In the genomic region with DNA sequence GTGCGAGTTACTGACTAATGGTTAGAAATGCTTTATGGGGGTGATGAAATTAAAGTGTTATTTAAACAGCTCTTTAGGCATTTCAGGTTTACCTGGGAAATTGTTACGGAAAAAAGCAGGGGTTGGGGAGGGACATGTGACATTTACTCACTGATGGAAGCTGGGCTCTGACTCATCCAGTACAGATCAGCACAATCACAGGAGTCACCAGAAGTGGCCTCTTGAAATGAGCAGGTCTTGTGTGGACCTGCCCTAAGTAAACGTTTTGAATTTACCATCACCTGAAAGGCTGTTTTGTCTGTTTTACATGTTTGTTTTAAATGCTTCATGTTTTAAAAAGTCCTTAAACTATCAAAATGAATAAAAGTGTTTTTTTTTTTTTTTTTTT, we compare ENCODE assay signal across 1 cellular context.
TF ChIP-seq lines count a peak whose summit lies in the region.

No MANE protein-coding gene starts in this region.

TF ChIP-seq in HepG2, 621 proteins besides CTCF, POLR2A, EP300 and RAD21 (continued from another document and continues in another):
- TF ChIP-seq, protein P1, sequence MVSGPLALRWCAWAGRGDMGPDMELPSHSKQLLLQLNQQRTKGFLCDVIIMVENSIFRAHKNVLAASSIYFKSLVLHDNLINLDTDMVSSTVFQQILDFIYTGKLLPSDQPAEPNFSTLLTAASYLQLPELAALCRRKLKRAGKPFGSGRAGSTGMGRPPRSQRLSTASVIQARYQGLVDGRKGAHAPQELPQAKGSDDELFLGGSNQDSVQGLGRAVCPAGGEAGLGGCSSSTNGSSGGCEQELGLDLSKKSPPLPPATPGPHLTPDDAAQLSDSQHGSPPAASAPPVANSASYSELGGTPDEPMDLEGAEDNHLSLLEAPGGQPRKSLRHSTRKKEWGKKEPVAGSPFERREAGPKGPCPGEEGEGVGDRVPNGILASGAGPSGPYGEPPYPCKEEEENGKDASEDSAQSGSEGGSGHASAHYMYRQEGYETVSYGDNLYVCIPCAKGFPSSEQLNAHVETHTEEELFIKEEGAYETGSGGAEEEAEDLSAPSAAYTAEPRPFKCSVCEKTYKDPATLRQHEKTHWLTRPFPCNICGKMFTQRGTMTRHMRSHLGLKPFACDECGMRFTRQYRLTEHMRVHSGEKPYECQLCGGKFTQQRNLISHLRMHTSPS (CRISPR knock-in tag; IDR thresholded peaks at IDR 0.05; ENCODE audit: low read depth), result no peak
- TF ChIP-seq STAG1 (CRISPR knock-in tag; IDR thresholded peaks at IDR 0.05) (no peak), MXD4 (CRISPR knock-in tag; IDR thresholded peaks at IDR 0.05) (peak; percentile 27; the same call in 1 of the 2 replicates), MIXL1 (CRISPR knock-in tag; IDR thresholded peaks at IDR 0.05) (no peak), ZNF430 (CRISPR knock-in tag; IDR thresholded peaks at IDR 0.05) (peak; percentile 15; the same call in 1 of the 2 replicates), JUND (CRISPR knock-in tag; IDR thresholded peaks at IDR 0.05) (0 out of 2 replicates have a peak, but pooled peaks have one; percentile 26), MAFF (IDR thresholded peaks at IDR 0.05; ENCODE audit: low read depth, low read length) (peak; percentile 19; the same call in 1 of the 2 replicates), ZKSCAN8 (CRISPR knock-in tag; IDR thresholded peaks at IDR 0.05; ENCODE audit: borderline replicate concordance) (0 out of 2 replicates have a peak, but pooled peaks have one; percentile 18), GFI1 (CRISPR knock-in tag; IDR thresholded peaks at IDR 0.05; ENCODE audit: borderline replicate concordance) (0 out of 2 replicates have a peak, but pooled peaks have one; percentile 23), FOXP1 (IDR thresholded peaks at IDR 0.05) (no peak), FOXP1 (CRISPR knock-in tag; IDR thresholded peaks at IDR 0.05) (0 out of 2 replicates have a peak, but pooled peaks have one; percentile 25), EED (CRISPR knock-in tag; IDR thresholded peaks at IDR 0.05) (no peak), AGO1 (IDR thresholded peaks at IDR 0.05; ENCODE audit: low read depth, low read length, poor library complexity, severe bottlenecking) (no peak), ZNF772 (CRISPR knock-in tag; IDR thresholded peaks at IDR 0.05) (no peak), RAD51 (IDR thresholded peaks at IDR 0.05; ENCODE audit: borderline replicate concordance) (no peak), RORA (CRISPR knock-in tag; IDR thresholded peaks at IDR 0.05) (no peak), PCBP1 (IDR thresholded peaks at IDR 0.05; ENCODE audit: borderline replicate concordance, low read depth, low read length) (no peak), RARA (CRISPR knock-in tag; IDR thresholded peaks at IDR 0.05) (no peak), MAFK (conservative IDR thresholded peaks at IDR 0.05 in 1 of 2, IDR thresholded peaks at IDR 0.05 in 1 of 2; ENCODE audit: low read length in 2 of 2) (peak in 1 of 2 experiments; percentile 27; a peak in 1 of 4 replicates), GATAD2A (CRISPR knock-in tag; IDR thresholded peaks at IDR 0.05) (0 out of 2 replicates have a peak, but pooled peaks have one; percentile 11), SAP130 (CRISPR knock-in tag; IDR thresholded peaks at IDR 0.05; ENCODE audit: low read depth) (peak; percentile 77), ZNF749 (CRISPR knock-in tag; IDR thresholded peaks at IDR 0.05; ENCODE audit: borderline replicate concordance) (no peak), ZNF543 (CRISPR knock-in tag; IDR thresholded peaks at IDR 0.05) (no peak), ARHGAP35 (CRISPR knock-in tag; IDR thresholded peaks at IDR 0.05; ENCODE audit: borderline replicate concordance) (no peak), TEAD3 (CRISPR knock-in tag; optimal IDR thresholded peaks at IDR 0.05; ENCODE audit: borderline replicate concordance) (no peak), SOX5 (CRISPR knock-in tag; IDR thresholded peaks at IDR 0.05; ENCODE audit: borderline replicate concordance) (peak; percentile 74; the same call in 1 of the 2 replicates)
- TF ChIP-seq, protein P2, sequence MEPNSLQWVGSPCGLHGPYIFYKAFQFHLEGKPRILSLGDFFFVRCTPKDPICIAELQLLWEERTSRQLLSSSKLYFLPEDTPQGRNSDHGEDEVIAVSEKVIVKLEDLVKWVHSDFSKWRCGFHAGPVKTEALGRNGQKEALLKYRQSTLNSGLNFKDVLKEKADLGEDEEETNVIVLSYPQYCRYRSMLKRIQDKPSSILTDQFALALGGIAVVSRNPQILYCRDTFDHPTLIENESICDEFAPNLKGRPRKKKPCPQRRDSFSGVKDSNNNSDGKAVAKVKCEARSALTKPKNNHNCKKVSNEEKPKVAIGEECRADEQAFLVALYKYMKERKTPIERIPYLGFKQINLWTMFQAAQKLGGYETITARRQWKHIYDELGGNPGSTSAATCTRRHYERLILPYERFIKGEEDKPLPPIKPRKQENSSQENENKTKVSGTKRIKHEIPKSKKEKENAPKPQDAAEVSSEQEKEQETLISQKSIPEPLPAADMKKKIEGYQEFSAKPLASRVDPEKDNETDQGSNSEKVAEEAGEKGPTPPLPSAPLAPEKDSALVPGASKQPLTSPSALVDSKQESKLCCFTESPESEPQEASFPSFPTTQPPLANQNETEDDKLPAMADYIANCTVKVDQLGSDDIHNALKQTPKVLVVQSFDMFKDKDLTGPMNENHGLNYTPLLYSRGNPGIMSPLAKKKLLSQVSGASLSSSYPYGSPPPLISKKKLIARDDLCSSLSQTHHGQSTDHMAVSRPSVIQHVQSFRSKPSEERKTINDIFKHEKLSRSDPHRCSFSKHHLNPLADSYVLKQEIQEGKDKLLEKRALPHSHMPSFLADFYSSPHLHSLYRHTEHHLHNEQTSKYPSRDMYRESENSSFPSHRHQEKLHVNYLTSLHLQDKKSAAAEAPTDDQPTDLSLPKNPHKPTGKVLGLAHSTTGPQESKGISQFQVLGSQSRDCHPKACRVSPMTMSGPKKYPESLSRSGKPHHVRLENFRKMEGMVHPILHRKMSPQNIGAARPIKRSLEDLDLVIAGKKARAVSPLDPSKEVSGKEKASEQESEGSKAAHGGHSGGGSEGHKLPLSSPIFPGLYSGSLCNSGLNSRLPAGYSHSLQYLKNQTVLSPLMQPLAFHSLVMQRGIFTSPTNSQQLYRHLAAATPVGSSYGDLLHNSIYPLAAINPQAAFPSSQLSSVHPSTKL (CRISPR knock-in tag; IDR thresholded peaks at IDR 0.05), result peak; percentile 65; the same call in 1 of the 2 replicates
- TF ChIP-seq, protein P3, sequence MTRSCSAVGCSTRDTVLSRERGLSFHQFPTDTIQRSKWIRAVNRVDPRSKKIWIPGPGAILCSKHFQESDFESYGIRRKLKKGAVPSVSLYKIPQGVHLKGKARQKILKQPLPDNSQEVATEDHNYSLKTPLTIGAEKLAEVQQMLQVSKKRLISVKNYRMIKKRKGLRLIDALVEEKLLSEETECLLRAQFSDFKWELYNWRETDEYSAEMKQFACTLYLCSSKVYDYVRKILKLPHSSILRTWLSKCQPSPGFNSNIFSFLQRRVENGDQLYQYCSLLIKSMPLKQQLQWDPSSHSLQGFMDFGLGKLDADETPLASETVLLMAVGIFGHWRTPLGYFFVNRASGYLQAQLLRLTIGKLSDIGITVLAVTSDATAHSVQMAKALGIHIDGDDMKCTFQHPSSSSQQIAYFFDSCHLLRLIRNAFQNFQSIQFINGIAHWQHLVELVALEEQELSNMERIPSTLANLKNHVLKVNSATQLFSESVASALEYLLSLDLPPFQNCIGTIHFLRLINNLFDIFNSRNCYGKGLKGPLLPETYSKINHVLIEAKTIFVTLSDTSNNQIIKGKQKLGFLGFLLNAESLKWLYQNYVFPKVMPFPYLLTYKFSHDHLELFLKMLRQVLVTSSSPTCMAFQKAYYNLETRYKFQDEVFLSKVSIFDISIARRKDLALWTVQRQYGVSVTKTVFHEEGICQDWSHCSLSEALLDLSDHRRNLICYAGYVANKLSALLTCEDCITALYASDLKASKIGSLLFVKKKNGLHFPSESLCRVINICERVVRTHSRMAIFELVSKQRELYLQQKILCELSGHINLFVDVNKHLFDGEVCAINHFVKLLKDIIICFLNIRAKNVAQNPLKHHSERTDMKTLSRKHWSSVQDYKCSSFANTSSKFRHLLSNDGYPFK (CRISPR knock-in tag; IDR thresholded peaks at IDR 0.05; ENCODE audit: borderline replicate concordance), result no peak
- TF ChIP-seq, protein P4, sequence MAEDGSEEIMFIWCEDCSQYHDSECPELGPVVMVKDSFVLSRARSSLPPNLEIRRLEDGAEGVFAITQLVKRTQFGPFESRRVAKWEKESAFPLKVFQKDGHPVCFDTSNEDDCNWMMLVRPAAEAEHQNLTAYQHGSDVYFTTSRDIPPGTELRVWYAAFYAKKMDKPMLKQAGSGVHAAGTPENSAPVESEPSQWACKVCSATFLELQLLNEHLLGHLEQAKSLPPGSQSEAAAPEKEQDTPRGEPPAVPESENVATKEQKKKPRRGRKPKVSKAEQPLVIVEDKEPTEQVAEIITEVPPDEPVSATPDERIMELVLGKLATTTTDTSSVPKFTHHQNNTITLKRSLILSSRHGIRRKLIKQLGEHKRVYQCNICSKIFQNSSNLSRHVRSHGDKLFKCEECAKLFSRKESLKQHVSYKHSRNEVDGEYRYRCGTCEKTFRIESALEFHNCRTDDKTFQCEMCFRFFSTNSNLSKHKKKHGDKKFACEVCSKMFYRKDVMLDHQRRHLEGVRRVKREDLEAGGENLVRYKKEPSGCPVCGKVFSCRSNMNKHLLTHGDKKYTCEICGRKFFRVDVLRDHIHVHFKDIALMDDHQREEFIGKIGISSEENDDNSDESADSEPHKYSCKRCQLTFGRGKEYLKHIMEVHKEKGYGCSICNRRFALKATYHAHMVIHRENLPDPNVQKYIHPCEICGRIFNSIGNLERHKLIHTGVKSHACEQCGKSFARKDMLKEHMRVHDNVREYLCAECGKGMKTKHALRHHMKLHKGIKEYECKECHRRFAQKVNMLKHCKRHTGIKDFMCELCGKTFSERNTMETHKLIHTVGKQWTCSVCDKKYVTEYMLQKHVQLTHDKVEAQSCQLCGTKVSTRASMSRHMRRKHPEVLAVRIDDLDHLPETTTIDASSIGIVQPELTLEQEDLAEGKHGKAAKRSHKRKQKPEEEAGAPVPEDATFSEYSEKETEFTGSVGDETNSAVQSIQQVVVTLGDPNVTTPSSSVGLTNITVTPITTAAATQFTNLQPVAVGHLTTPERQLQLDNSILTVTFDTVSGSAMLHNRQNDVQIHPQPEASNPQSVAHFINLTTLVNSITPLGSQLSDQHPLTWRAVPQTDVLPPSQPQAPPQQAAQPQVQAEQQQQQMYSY (CRISPR knock-in tag; IDR thresholded peaks at IDR 0.05), result no peak
- TF ChIP-seq, protein P5, sequence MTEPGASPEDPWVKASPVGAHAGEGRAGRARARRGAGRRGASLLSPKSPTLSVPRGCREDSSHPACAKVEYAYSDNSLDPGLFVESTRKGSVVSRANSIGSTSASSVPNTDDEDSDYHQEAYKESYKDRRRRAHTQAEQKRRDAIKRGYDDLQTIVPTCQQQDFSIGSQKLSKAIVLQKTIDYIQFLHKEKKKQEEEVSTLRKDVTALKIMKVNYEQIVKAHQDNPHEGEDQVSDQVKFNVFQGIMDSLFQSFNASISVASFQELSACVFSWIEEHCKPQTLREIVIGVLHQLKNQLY (CRISPR knock-in tag; IDR thresholded peaks at IDR 0.05), result 0 out of 2 replicates have a peak, but pooled peaks have one; percentile 20
- TF ChIP-seq, protein P6, sequence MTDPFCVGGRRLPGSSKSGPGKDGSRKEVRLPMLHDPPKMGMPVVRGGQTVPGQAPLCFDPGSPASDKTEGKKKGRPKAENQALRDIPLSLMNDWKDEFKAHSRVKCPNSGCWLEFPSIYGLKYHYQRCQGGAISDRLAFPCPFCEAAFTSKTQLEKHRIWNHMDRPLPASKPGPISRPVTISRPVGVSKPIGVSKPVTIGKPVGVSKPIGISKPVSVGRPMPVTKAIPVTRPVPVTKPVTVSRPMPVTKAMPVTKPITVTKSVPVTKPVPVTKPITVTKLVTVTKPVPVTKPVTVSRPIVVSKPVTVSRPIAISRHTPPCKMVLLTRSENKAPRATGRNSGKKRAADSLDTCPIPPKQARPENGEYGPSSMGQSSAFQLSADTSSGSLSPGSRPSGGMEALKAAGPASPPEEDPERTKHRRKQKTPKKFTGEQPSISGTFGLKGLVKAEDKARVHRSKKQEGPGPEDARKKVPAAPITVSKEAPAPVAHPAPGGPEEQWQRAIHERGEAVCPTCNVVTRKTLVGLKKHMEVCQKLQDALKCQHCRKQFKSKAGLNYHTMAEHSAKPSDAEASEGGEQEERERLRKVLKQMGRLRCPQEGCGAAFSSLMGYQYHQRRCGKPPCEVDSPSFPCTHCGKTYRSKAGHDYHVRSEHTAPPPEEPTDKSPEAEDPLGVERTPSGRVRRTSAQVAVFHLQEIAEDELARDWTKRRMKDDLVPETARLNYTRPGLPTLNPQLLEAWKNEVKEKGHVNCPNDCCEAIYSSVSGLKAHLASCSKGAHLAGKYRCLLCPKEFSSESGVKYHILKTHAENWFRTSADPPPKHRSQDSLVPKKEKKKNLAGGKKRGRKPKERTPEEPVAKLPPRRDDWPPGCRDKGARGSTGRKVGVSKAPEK (CRISPR knock-in tag; IDR thresholded peaks at IDR 0.05; ENCODE audit: borderline replicate concordance), result no peak
- TF ChIP-seq, protein P7, sequence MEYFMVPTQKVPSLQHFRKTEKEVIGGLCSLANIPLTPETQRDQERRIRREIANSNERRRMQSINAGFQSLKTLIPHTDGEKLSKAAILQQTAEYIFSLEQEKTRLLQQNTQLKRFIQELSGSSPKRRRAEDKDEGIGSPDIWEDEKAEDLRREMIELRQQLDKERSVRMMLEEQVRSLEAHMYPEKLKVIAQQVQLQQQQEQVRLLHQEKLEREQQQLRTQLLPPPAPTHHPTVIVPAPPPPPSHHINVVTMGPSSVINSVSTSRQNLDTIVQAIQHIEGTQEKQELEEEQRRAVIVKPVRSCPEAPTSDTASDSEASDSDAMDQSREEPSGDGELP (IDR thresholded peaks at IDR 0.05; ENCODE audit: borderline replicate concordance, low read depth), result peak; percentile 20; the same call in 1 of the 2 replicates
- TF ChIP-seq, protein P8, sequence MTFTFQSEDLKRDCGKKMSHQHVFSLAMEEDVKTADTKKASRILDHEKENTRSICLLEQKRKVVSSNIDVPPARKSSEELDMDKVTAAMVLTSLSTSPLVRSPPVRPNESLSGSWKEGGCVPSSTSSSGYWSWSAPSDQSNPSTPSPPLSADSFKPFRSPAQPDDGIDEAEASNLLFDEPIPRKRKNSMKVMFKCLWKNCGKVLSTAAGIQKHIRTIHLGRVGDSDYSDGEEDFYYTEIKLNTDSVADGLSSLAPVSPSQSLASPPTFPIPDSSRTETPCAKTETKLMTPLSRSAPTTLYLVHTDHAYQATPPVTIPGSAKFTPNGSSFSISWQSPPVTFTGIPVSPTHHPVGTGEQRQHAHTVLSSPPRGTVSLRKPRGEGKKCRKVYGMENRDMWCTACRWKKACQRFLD (CRISPR knock-in tag; IDR thresholded peaks at IDR 0.05; ENCODE audit: borderline replicate concordance), result no peak
- TF ChIP-seq, protein P9, sequence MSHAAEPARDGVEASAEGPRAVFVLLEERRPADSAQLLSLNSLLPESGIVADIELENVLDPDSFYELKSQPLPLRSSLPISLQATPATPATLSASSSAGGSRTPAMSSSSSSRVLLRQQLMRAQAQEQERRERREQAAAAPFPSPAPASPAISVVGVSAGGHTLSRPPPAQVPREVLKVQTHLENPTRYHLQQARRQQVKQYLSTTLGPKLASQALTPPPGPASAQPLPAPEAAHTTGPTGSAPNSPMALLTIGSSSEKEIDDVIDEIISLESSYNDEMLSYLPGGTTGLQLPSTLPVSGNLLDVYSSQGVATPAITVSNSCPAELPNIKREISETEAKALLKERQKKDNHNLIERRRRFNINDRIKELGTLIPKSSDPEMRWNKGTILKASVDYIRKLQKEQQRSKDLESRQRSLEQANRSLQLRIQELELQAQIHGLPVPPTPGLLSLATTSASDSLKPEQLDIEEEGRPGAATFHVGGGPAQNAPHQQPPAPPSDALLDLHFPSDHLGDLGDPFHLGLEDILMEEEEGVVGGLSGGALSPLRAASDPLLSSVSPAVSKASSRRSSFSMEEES (CRISPR knock-in tag; IDR thresholded peaks at IDR 0.05), result peak; percentile 77
